Comparison of ENCODE assay signal across 32 cellular contexts in the genomic region with DNA sequence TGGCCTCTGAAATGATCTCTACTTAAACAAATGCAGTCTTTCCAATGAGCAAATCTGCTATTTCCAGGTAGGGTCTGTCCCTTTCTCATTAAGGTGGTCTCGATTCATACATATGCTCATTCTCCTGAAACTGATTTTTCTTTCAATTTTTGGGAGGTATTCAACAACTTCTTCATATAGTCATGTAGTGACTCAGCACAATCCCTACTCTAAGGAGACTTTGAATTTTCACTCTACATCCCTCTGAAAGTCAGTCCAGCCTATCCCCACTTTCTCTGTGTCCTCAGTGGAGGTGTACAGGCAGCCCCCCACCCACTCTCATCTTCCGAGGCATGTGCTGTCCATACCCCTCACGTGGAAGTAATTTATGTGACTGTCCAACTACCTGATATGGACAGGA.
"Had no signal": no experiment of that assay in that cellular context is flagged by ENCODE, and none has a peak within 500 bp of the region (broad histone marks: within the 10 kb centered on the region; RNA-seq: fewer than 3 reads in every experiment).

No MANE protein-coding gene starts in this region.

- H3K4me1 ChIP-seq: ascending aorta had no signal

- H3K9me3 ChIP-seq: ascending aorta had no signal

- H3K36me3 ChIP-seq: cardiac muscle cell, WERI-Rb-1 had no signal

- ATAC-seq: activated CD4-positive, alpha-beta T cell treated with anti-CD3 and anti-CD28 coated beads for 36 hours; activated CD4-positive, CD25-positive, alpha-beta regulatory T cell treated with anti-CD3 and anti-CD28 coated beads, Interleukin-2, amount 50 U/mL, for 24 hours; activated CD8-positive, alpha-beta memory T cell treated with anti-CD3 and anti-CD28 coated beads, Interleukin-2, amount 10 ng/mL, durations not matched to agents 7 days and 5 days; activated CD8-positive, alpha-beta T cell treated with anti-CD3 and anti-CD28 coated beads, Interleukin-2, amount 10 ng/mL, durations not matched to agents 7 days and 5 days; activated naive CD8-positive, alpha-beta T cell treated with anti-CD3 and anti-CD28 coated beads, Interleukin-2, amount 50 U/mL, for 24 hours; WTC11 had no signal

- FAIRE-seq: bronchial epithelial cell had no signal

- DNase-seq: activated CD4-positive, alpha-beta memory T cell treated with anti-CD3 and anti-CD28 coated beads, Interleukin-2, amount 10 ng/mL, durations not matched to agents 7 days and 5 days; activated CD4-positive, alpha-beta T cell treated with anti-CD3 and anti-CD28 coated beads for 1 hour; activated CD4-positive, alpha-beta T cell treated with anti-CD3 and anti-CD28 coated beads for 36 hours; activated CD4-positive, alpha-beta T cell treated with anti-CD3 and anti-CD28 coated beads for 48 hours; activated CD4-positive, alpha-beta T cell treated with anti-CD3 and anti-CD28 coated beads, Interleukin-2, amount 10 ng/mL, durations not matched to agents 7 days and 5 days; activated CD4-positive, alpha-beta T cell treated with anti-CD3 and anti-CD28 coated beads, Interleukin-2, amount 50 U/mL, for 48 hours; activated CD4-positive, CD25-positive, alpha-beta regulatory T cell; activated CD8-positive, alpha-beta memory T cell treated with anti-CD3 and anti-CD28 coated beads for 24 hours; activated CD8-positive, alpha-beta memory T cell treated with anti-CD3 and anti-CD28 coated beads, Interleukin-2, amount 10 ng/mL, durations not matched to agents 7 days and 5 days; activated CD8-positive, alpha-beta memory T cell treated with anti-CD3 and anti-CD28 coated beads, Interleukin-2, amount 50 U/mL, for 48 hours; activated CD8-positive, alpha-beta T cell treated with anti-CD3 and anti-CD28 coated beads, Interleukin-2, amount 10 ng/mL, durations not matched to agents 7 days and 5 days; activated effector memory CD4-positive, alpha-beta T cell treated with Interleukin-2 at 50 U/mL for 16 hours; activated gamma-delta T cell; activated naive CD4-positive, alpha-beta T cell treated with anti-CD3 and anti-CD28 coated beads, Interleukin-2, amount 10 ng/mL, durations not matched to agents 7 days and 5 days; activated naive CD4-positive, alpha-beta T cell treated with Interleukin-2 at 50 U/mL for 16 hours; activated naive CD8-positive, alpha-beta T cell treated with anti-CD3 and anti-CD28 coated beads, Interleukin-2, amount 10 ng/mL, durations not matched to agents 7 days and 5 days; activated naive CD8-positive, alpha-beta T cell treated with anti-CD3 and anti-CD28 coated beads, Interleukin-2, amount 50 U/mL, for 24 hours; activated T-cell treated with anti-CD3 and anti-CD28 coated beads, Interleukin-2, amount 50 U/mL, for 24 hours; activated T-cell treated with anti-CD3 and anti-CD28 coated beads, Interleukin-2, amount 50 U/mL, for 48 hours; amygdala; anterior cingulate cortex; caudate nucleus; cerebellar nuclear complex; T-helper 1 cell; T-helper 2 cell; T-helper 9 cell; WERI-Rb-1 had no signal

- H3K27ac ChIP-seq: ascending aorta, cardiac muscle cell, WERI-Rb-1 had no signal

- H3K4me3 ChIP-seq: ascending aorta, cardiac muscle cell had no signal

- H3K27me3 ChIP-seq: ascending aorta, cardiac muscle cell had no signal
